In the genomic region with DNA sequence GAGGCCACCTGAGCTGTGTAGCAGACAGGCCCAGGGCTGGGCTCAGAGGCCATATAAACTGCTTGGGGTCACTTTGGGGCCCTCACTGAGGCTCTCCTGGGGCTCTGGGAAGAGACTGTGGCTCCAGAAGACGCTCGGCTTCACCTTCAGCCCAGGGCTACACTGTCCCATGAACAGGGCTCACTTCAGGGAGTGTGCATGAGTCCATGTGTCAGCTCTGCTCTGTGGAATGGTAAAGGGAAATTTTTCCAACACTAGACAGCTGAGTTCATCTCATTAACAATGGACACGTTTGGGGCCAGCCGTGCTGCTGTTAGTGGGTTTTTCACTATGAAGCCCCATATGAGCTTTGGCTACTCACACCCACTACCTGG, we compare ENCODE assay signal across 29 cellular contexts.
"Had no signal": no experiment of that assay in that cellular context is flagged by ENCODE, and none has a peak within 500 bp of the region (broad histone marks: within the 10 kb centered on the region; RNA-seq: fewer than 3 reads in every experiment).

No MANE protein-coding gene starts in this region.

- H3K27me3 ChIP-seq: brain microvascular endothelial cell, esophagus muscularis mucosa, hepatocyte, neural progenitor cell, right lobe of liver, tibial nerve had no signal

- H3K9me3 ChIP-seq: esophagus muscularis mucosa, right lobe of liver, tibial nerve had no signal

- H3K27ac ChIP-seq: brain microvascular endothelial cell, esophagus muscularis mucosa, hepatocyte, neural progenitor cell, parathyroid adenoma, right lobe of liver, tibial nerve had no signal

- DNase-seq: activated CD4-positive, alpha-beta memory T cell treated with anti-CD3 and anti-CD28 coated beads, Interleukin-2, amount 10 ng/mL, durations not matched to agents 7 days and 5 days; activated CD4-positive, alpha-beta T cell treated with anti-CD3 and anti-CD28 coated beads for 1 hour; activated CD4-positive, alpha-beta T cell treated with anti-CD3 and anti-CD28 coated beads, Interleukin-2, amount 10 ng/mL, durations not matched to agents 7 days and 5 days; activated gamma-delta T cell treated with Interleukin-2 at 50 U/mL for 16 hours; activated naive CD4-positive, alpha-beta T cell treated with anti-CD3 and anti-CD28 coated beads, Interleukin-2, amount 50 U/mL, for 16 hours; activated T-cell treated with anti-CD3 and anti-CD28 coated beads, Interleukin-2, amount 50 U/mL, for 4 hours; amniotic stem cell; brain microvascular endothelial cell; central memory CD4-positive, alpha-beta T cell; dermis blood vessel endothelial cell; effector CD4-positive, alpha-beta T cell; foreskin melanocyte; islet precursor cell; left cardiac atrium; natural killer cell; occipital lobe; stimulated activated CD4-positive, alpha-beta T cell treated with anti-CD3 and anti-CD28 coated beads, Interleukin-12 subunit alpha, Interleukin-12 subunit beta, amount 100 ng/mL, for 4 hours; stimulated activated CD4-positive, alpha-beta T cell treated with anti-CD3 and anti-CD28 coated beads, Interleukin-4, amount 100 ng/mL, for 24 hours; T-helper 2 cell had no signal

- H3K36me3 ChIP-seq: neural progenitor cell had no signal

- ATAC-seq: activated T-helper 17 cell treated with anti-CD3 and anti-CD28 coated beads, Interleukin-2, amount 50 U/mL, for 72 hours; natural killer cell; stimulated activated effector memory CD8-positive, alpha-beta T cell treated with anti-CD3 and anti-CD28 coated beads, Interleukin-12 subunit alpha, Interleukin-12 subunit beta, amount 100 ng/mL, for 72 hours; WTC11 had no signal

- H3K4me3 ChIP-seq: esophagus muscularis mucosa, hepatocyte, neural progenitor cell, right lobe of liver, skin epidermis, tibial nerve had no signal

- H3K4me1 ChIP-seq: esophagus muscularis mucosa, neural progenitor cell, right lobe of liver, tibial nerve had no signal
